ENCODE assay signal across 1 cellular context in genomic region chr20:44219287-44219686, GRCh38.
TF ChIP-seq lines count a peak whose summit lies in the region.

No MANE protein-coding gene starts in this region.

TF ChIP-seq in GM12878, 131 proteins besides CTCF, POLR2A, EP300 and RAD21:
- peak; percentile 25; the same call in 1 of the 2 replicates for TF ChIP-seq RUNX3 (IDR thresholded peaks at IDR 0.05; ENCODE audit: low read length)
- TF ChIP-seq, protein P1, sequence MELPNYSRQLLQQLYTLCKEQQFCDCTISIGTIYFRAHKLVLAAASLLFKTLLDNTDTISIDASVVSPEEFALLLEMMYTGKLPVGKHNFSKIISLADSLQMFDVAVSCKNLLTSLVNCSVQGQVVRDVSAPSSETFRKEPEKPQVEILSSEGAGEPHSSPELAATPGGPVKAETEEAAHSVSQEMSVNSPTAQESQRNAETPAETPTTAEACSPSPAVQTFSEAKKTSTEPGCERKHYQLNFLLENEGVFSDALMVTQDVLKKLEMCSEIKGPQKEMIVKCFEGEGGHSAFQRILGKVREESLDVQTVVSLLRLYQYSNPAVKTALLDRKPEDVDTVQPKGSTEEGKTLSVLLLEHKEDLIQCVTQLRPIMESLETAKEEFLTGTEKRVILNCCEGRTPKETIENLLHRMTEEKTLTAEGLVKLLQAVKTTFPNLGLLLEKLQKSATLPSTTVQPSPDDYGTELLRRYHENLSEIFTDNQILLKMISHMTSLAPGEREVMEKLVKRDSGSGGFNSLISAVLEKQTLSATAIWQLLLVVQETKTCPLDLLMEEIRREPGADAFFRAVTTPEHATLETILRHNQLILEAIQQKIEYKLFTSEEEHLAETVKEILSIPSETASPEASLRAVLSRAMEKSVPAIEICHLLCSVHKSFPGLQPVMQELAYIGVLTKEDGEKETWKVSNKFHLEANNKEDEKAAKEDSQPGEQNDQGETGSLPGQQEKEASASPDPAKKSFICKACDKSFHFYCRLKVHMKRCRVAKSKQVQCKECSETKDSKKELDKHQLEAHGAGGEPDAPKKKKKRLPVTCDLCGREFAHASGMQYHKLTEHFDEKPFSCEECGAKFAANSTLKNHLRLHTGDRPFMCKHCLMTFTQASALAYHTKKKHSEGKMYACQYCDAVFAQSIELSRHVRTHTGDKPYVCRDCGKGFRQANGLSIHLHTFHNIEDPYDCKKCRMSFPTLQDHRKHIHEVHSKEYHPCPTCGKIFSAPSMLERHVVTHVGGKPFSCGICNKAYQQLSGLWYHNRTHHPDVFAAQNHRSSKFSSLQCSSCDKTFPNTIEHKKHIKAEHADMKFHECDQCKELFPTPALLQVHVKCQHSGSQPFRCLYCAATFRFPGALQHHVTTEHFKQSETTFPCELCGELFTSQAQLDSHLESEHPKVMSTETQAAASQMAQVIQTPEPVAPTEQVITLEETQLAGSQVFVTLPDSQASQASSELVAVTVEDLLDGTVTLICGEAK (IDR thresholded peaks at IDR 0.05; ENCODE audit: borderline replicate concordance), result no peak
TF ChIP-seq in GM12878: peak in this region for 1.
